ENCODE assay signal across 26 cellular contexts in the genomic region with DNA sequence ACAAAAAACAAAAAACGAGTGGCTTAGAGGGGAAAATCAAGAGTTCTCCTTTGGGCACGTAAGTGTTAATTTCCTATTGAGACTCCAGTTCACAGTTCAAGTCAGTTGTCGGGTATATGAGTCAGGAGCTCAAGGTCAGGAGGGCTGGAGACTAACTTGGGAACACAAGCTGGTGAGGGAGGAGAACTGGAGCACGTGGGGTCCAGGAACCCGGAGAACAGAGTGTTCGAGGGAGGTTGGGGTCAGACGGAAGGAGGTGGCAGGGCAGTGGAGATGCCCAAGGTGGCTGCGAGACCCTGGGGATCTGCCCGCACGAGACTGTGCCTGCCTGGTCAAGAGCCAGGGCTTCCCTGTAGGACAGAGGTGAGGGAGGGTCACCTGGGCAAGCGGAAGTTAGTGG. TPM values are rescaled to one million over a fixed set of nuclear protein-coding genes. Genes with fewer than 3 reads are reported as not detected.
"Had no signal": no experiment of that assay in that cellular context is flagged by ENCODE, and none has a peak within 500 bp of the region (broad histone marks: within the 10 kb centered on the region; RNA-seq: fewer than 3 reads in every experiment).

No MANE protein-coding gene starts in this region.

- H3K27me3 Mint-ChIP-seq: activated naive CD4-positive, alpha-beta T cell treated with anti-CD3 and anti-CD28 coated beads, Interleukin-2, amount 50 U/mL, for 24 hours had no signal

- H3K36me3 ChIP-seq: ascending aorta, Peyer's patch, SJSA1 had no signal

- DNase-seq: activated CD4-positive, alpha-beta T cell treated with anti-CD3 and anti-CD28 coated beads for 48 hours; activated CD4-positive, alpha-beta T cell treated with anti-CD3 and anti-CD28 coated beads, Interleukin-2, amount 50 U/mL, for 4 hours; activated CD4-positive, CD25-positive, alpha-beta regulatory T cell treated with anti-CD3 and anti-CD28 coated beads, Interleukin-2, amount 50 U/mL, for 72 hours; activated CD8-positive, alpha-beta memory T cell treated with anti-CD3 and anti-CD28 coated beads, Interleukin-2, amount 50 U/mL, for 48 hours; activated CD8-positive, alpha-beta T cell treated with anti-CD3 and anti-CD28 coated beads, Interleukin-2, amount 10 ng/mL, durations not matched to agents 7 days and 5 days; activated effector memory CD4-positive, alpha-beta T cell treated with Interleukin-2 at 50 U/mL for 16 hours; activated naive CD4-positive, alpha-beta T cell; activated T-cell treated with anti-CD3 and anti-CD28 coated beads, Interleukin-2, amount 50 U/mL, for 1 hour; amniotic stem cell; body of pancreas; Karpas-422; MM.1S; NCI-H1105; NCI-H1436; NCI-H1694 treated with DMSO at 0.1 percent for 48 hours; NCI-H2029 treated with DMSO at 0.1 percent for 48 hours; NCI-H524; SHP77 had no signal

- H3K4me3 Mint-ChIP-seq: activated CD8-positive, alpha-beta T cell treated with anti-CD3 and anti-CD28 coated beads, Interleukin-2, amount 10 ng/mL, durations not matched to agents 7 days and 5 days; activated naive CD4-positive, alpha-beta T cell treated with anti-CD3 and anti-CD28 coated beads, Interleukin-2, amount 50 U/mL, for 24 hours; activated T-helper 1 cell treated with anti-CD3 and anti-CD28 coated beads, Interleukin-12 subunit alpha, Interleukin-12 subunit beta, Interleukin-2, Interleukin-4 antibody, amounts not matched to agents 30 ng/mL and 10 ng/mL and 1 ng/mL, durations not matched to agents 14 hours and 24 hours and 36 hours; T-helper 1 cell treated with Interleukin-12 subunit alpha and Interleukin-12 subunit beta and Interleukin-4 antibody, amounts not matched to agents 30 μg/mL and 1 μg/mL, for 36 hours had no signal

- H3K9me3 Mint-ChIP-seq: activated naive CD4-positive, alpha-beta T cell treated with anti-CD3 and anti-CD28 coated beads, Interleukin-2, amount 50 U/mL, for 24 hours; activated T-helper 1 cell treated with anti-CD3 and anti-CD28 coated beads, Interleukin-12 subunit alpha, Interleukin-12 subunit beta, Interleukin-2, Interleukin-4 antibody, amounts not matched to agents 30 ng/mL and 10 ng/mL and 1 ng/mL, durations not matched to agents 14 hours and 24 hours and 36 hours; T-helper 1 cell treated with Interleukin-12 subunit alpha and Interleukin-12 subunit beta and Interleukin-4 antibody, amounts not matched to agents 30 μg/mL and 1 μg/mL, for 36 hours had no signal

- ATAC-seq: activated CD8-positive, alpha-beta T cell treated with anti-CD3 and anti-CD28 coated beads, Interleukin-2, amount 10 ng/mL, durations not matched to agents 7 days and 5 days; body of pancreas; K562 had no signal

- H3K36me3 Mint-ChIP-seq: activated naive CD4-positive, alpha-beta T cell treated with anti-CD3 and anti-CD28 coated beads, Interleukin-2, amount 50 U/mL, for 24 hours had no signal

- H3K27ac Mint-ChIP-seq: activated CD8-positive, alpha-beta T cell treated with anti-CD3 and anti-CD28 coated beads, Interleukin-2, amount 10 ng/mL, durations not matched to agents 7 days and 5 days; activated naive CD4-positive, alpha-beta T cell treated with anti-CD3 and anti-CD28 coated beads, Interleukin-2, amount 50 U/mL, for 24 hours; activated T-helper 1 cell treated with anti-CD3 and anti-CD28 coated beads, Interleukin-12 subunit alpha, Interleukin-12 subunit beta, Interleukin-2, Interleukin-4 antibody, amounts not matched to agents 30 ng/mL and 10 ng/mL and 1 ng/mL, durations not matched to agents 14 hours and 24 hours and 36 hours; T-helper 1 cell treated with Interleukin-12 subunit alpha and Interleukin-12 subunit beta and Interleukin-4 antibody, amounts not matched to agents 30 μg/mL and 1 μg/mL, for 36 hours had no signal

- H3K27ac ChIP-seq: ascending aorta, body of pancreas, Peyer's patch, SJSA1 had no signal

- H3K4me1 ChIP-seq: SJSA1 had no signal

- H3K4me3 ChIP-seq: ascending aorta, body of pancreas, K562, Peyer's patch, SJSA1 had no signal

- H3K9me3 ChIP-seq: ascending aorta, body of pancreas, Peyer's patch, SJSA1 had no signal

- H3K4me1 Mint-ChIP-seq: activated naive CD4-positive, alpha-beta T cell treated with anti-CD3 and anti-CD28 coated beads, Interleukin-2, amount 50 U/mL, for 24 hours had no signal

- FAIRE-seq: bronchial epithelial cell, K562 had no signal

- H3K27me3 ChIP-seq: ascending aorta, body of pancreas, Peyer's patch, SJSA1 had no signal

RNA-seq across cellular contexts. Expression of gene ALDH3A1, which starts 12.0 kb away (rescaled TPM):
- total RNA-seq: activated CD8-positive, alpha-beta T cell treated with anti-CD3 and anti-CD28 coated beads, Interleukin-2, amount 10 ng/mL, durations not matched to agents 7 days and 5 days; activated T-helper 1 cell treated with anti-CD3 and anti-CD28 coated beads, Interleukin-12 subunit alpha, Interleukin-12 subunit beta, Interleukin-2, Interleukin-4 antibody, amounts not matched to agents 30 ng/mL and 10 ng/mL and 1 ng/mL, durations not matched to agents 14 hours and 24 hours and 36 hours; K562; SJSA1 had no signal
- polyA plus RNA-seq: K562 had no signal

RNA-seq across cellular contexts. Expression of gene SLC47A2, which starts 19.7 kb away (rescaled TPM):
- total RNA-seq: activated CD8-positive, alpha-beta T cell treated with anti-CD3 and anti-CD28 coated beads, Interleukin-2, amount 10 ng/mL, durations not matched to agents 7 days and 5 days; activated T-helper 1 cell treated with anti-CD3 and anti-CD28 coated beads, Interleukin-12 subunit alpha, Interleukin-12 subunit beta, Interleukin-2, Interleukin-4 antibody, amounts not matched to agents 30 ng/mL and 10 ng/mL and 1 ng/mL, durations not matched to agents 14 hours and 24 hours and 36 hours; ascending aorta; K562; SJSA1 had no signal
- polyA plus RNA-seq: K562 had no signal
